Comparison of ENCODE assay signal across 1 cellular context in genomic region chr1:150564051-150564991, GRCh38.
A peak's percentile ranks its signal among the peaks of the same experiment; 100 is the strongest.
TF ChIP-seq lines count a peak whose summit lies in the region.

No MANE protein-coding gene starts in this region.

TF ChIP-seq in H1, 55 proteins besides CTCF, POLR2A, EP300 and RAD21:
- no peak for TF ChIP-seq POU5F1 (IDR thresholded peaks at IDR 0.05; ENCODE audit: low read depth, low read length)
- peak; percentile 75; the same call in 1 of the 2 replicates for TF ChIP-seq KDM1A (IDR thresholded peaks at IDR 0.05; ENCODE audit: borderline replicate concordance, low read length)
